Comparison of ENCODE assay signal across 8 cellular contexts in the genomic region with DNA sequence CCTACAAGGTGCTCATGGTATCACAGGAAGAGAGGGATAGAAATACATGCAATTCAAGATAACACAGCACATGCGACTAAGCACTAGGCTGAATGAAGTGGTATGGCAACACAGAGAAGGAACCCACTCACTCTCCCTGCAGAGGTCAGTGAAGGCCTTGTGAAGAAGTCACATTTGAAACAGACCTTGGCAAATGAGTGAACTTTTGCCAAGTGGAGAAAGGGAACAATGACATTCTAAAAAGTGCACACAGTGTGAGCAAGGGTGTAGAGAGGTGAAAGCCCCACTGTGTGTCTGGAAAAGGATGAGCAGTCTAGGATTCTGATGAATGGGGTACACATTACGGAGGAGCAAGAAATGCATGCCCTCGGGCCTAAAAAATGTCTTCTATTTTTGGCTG. TPM values are rescaled to one million over a fixed set of nuclear protein-coding genes. Genes with fewer than 3 reads are reported as not detected.
A peak's percentile ranks its signal among the peaks of the same experiment; 100 is the strongest.
DNase-seq lines count a peak whose midpoint lies in the region; ATAC-seq and TF ChIP-seq lines count a peak whose summit lies in the region.

No MANE protein-coding gene starts in this region.

- H3K4me3 Mint-ChIP-seq in T-helper 1 cell treated with Interleukin-12 subunit alpha and Interleukin-12 subunit beta and Interleukin-4 antibody, amounts not matched to agents 30 μg/mL and 1 μg/mL, for 36 hours: peak overlapping the region; percentile 80

- 59 to 63% methylated on average over 3 of the region's 3 CpGs for WGBS in GM23248 (ENCODE audit: low coverage in 1 of 2, low lambda C conversion rate in 2 of 2, missing lambda C conversion rate in 2 of 2), 2 experiments
- WGBS in smooth muscle cell (ENCODE audit: low lambda C conversion rate): 45% methylated on average over 3 of the region's 3 CpGs

- no peaks in the 10 kb centered on the region for H3K9me3 Mint-ChIP-seq in T-helper 1 cell treated with Interleukin-12 subunit alpha and Interleukin-12 subunit beta and Interleukin-4 antibody, amounts not matched to agents 30 μg/mL and 1 μg/mL, for 36 hours

- H3K9ac ChIP-seq in BLaER1 treated with 17β-estradiol and CSF1 and Interleukin-3, amounts not matched to agents 10 nM and 100 nM: peak overlapping the region in 6 of 11 experiments; percentile 79 to 90 (median 85); a peak in 12 of 22 replicates
- H3K9ac ChIP-seq in GM23248 (peak overlapping the region; percentile 69), smooth muscle cell (ENCODE audit: low read depth) (no peak overlapping the region)

- DNase-seq in GM23248 (peak; percentile 57), foreskin melanocyte (peak; percentile 81), smooth muscle cell (lab: John Stamatoyannopoulos, UW; ENCODE audit: unreplicated experiment) (no peak), islet precursor cell (no peak), NCI-H1105 (lab: John Stamatoyannopoulos, UW) (no peak)

- H3K9me2 ChIP-seq in GM23248 (ENCODE audit: insufficient read depth): no peaks in the 10 kb centered on the region

- H3K4me3 ChIP-seq in BLaER1 treated with 17β-estradiol and CSF1 and Interleukin-3, amounts not matched to agents 10 nM and 100 nM: no peak overlapping the region
- peak overlapping the region; percentile 63 for H3K4me3 ChIP-seq in GM23248
- no peak overlapping the region for H3K4me3 ChIP-seq in smooth muscle cell

- H3F3A ChIP-seq in GM23248 (ENCODE audit: insufficient read depth) (peaks cover 77% of the 10 kb centered on the region), smooth muscle cell (ENCODE audit: low read depth) (peaks cover 19% of the 10 kb centered on the region)

- H3K36me3 Mint-ChIP-seq in T-helper 1 cell treated with Interleukin-12 subunit alpha and Interleukin-12 subunit beta and Interleukin-4 antibody, amounts not matched to agents 30 μg/mL and 1 μg/mL, for 36 hours (ENCODE audit: low read depth): peaks cover 48% of the 10 kb centered on the region

- peaks cover 59% of the 10 kb centered on the region for H3K4me1 Mint-ChIP-seq in T-helper 1 cell treated with Interleukin-12 subunit alpha and Interleukin-12 subunit beta and Interleukin-4 antibody, amounts not matched to agents 30 μg/mL and 1 μg/mL, for 36 hours (ENCODE audit: low read depth)

- H3K79me2 ChIP-seq in GM23248 (ENCODE audit: insufficient read depth) (peaks cover 100% of the 10 kb centered on the region), smooth muscle cell (ENCODE audit: low read depth) (peaks cover 86% of the 10 kb centered on the region)

- no peaks in the 10 kb centered on the region for H3K9me3 ChIP-seq in BLaER1 treated with 17β-estradiol and CSF1 and Interleukin-3, amounts not matched to agents 10 nM and 100 nM (replicated peaks in 1 of 11)
- no peaks in the 10 kb centered on the region for H3K9me3 ChIP-seq in GM23248 (ENCODE audit: low read depth)
- H3K9me3 ChIP-seq in smooth muscle cell (replicated peaks; ENCODE audit: low read depth): no peaks in the 10 kb centered on the region

- H3K27me3 Mint-ChIP-seq in T-helper 1 cell treated with Interleukin-12 subunit alpha and Interleukin-12 subunit beta and Interleukin-4 antibody, amounts not matched to agents 30 μg/mL and 1 μg/mL, for 36 hours (ENCODE audit: low read depth): no peaks in the 10 kb centered on the region

- in situ Hi-C loops in GM23248 (cut with MboI): no loop called here

- ATAC-seq in GM19455 (IDR thresholded peaks at IDR 0.05; ENCODE audit: unreplicated experiment): no peak

- peak overlapping the region in 9 of 11 experiments; percentile 76 to 96 (median 95); a peak in 17 of 22 replicates for H3K27ac ChIP-seq in BLaER1 treated with 17β-estradiol and CSF1 and Interleukin-3, amounts not matched to agents 10 nM and 100 nM
- H3K27ac ChIP-seq in GM23248 (peak overlapping the region; percentile 79), smooth muscle cell (ENCODE audit: low read depth) (no peak overlapping the region)

- TF ChIP-seq CTCF in smooth muscle cell (IDR thresholded peaks at IDR 0.05; ENCODE audit: borderline replicate concordance, insufficient read depth, poor library complexity, severe bottlenecking): no peak

- H2AFZ ChIP-seq in GM23248 (no peak overlapping the region), smooth muscle cell (ENCODE audit: low read depth) (no peak overlapping the region)

- H4K20me1 ChIP-seq in BLaER1 treated with 17β-estradiol and CSF1 and Interleukin-3, amounts not matched to agents 10 nM and 100 nM: no peaks in the 10 kb centered on the region
- H4K20me1 ChIP-seq in GM23248 (ENCODE audit: insufficient read depth) (peaks cover 12% of the 10 kb centered on the region; the same call in 1 of the 2 replicates), smooth muscle cell (ENCODE audit: low read depth) (peaks cover 100% of the 10 kb centered on the region)

- peaks cover 35 to 62% (median 41%) of the 10 kb centered on the region in 10 experiments for H3K4me1 ChIP-seq in BLaER1 treated with 17β-estradiol and CSF1 and Interleukin-3, amounts not matched to agents 10 nM and 100 nM
- H3K4me1 ChIP-seq in GM23248 (ENCODE audit: insufficient read depth) (peaks cover 62% of the 10 kb centered on the region), smooth muscle cell (ENCODE audit: low read depth) (peaks cover 29% of the 10 kb centered on the region)

- H3K27ac Mint-ChIP-seq in T-helper 1 cell treated with Interleukin-12 subunit alpha and Interleukin-12 subunit beta and Interleukin-4 antibody, amounts not matched to agents 30 μg/mL and 1 μg/mL, for 36 hours: peak overlapping the region; percentile 94

- no peaks in the 10 kb centered on the region for H3K36me3 ChIP-seq in BLaER1 treated with 17β-estradiol and CSF1 and Interleukin-3, amounts not matched to agents 10 nM and 100 nM
- H3K36me3 ChIP-seq in GM23248 (ENCODE audit: low read depth): peaks cover 32% of the 10 kb centered on the region
- no peaks in the 10 kb centered on the region for H3K36me3 ChIP-seq in smooth muscle cell (ENCODE audit: low read depth)

- peak overlapping the region; percentile 76 to 90 (median 83) for H3K4me2 ChIP-seq in BLaER1 treated with 17β-estradiol and CSF1 and Interleukin-3, amounts not matched to agents 10 nM and 100 nM
- peak overlapping the region; percentile 73 for H3K4me2 ChIP-seq in GM23248 (ENCODE audit: unreplicated experiment)
- H3K4me2 ChIP-seq in smooth muscle cell: peak overlapping the region; percentile 75

- no peaks in the 10 kb centered on the region for H3K27me3 ChIP-seq in BLaER1 treated with 17β-estradiol and CSF1 and Interleukin-3, amounts not matched to agents 10 nM and 100 nM
- H3K27me3 ChIP-seq in GM23248 (replicated peaks; ENCODE audit: insufficient read depth) (no peaks in the 10 kb centered on the region), smooth muscle cell (ENCODE audit: low read depth) (no peaks in the 10 kb centered on the region)

RNA-seq across cellular contexts. Expression of a gene that starts 23.3 kb away (rescaled TPM):
- 22.5 and 43.0 TPM in 2 replicates for total RNA-seq in GM23248 (2014; rRNA removed; shearing (Covaris generic))
- polyA plus RNA-seq in GM23248 (2016; fragmentation: Nextera tagmentation; extraction: Ambion mirVana) (35.8 and 39.4 TPM in 2 replicates), smooth muscle cell (12.2 and 12.7 TPM in 2 replicates)
- total RNA-seq in smooth muscle cell: 16.1 and 27.6 TPM in 2 replicates

Comparison
In these comparisons a context has a peak if more than half of its experiments do, and no peak if none do; other contexts are left out.
1. DNase-seq: peak in GM23248 (single experiment) and foreskin melanocyte (single experiment); none in smooth muscle cell (single experiment), islet precursor cell (single experiment) and NCI-H1105 (single experiment).
2. Peak in every context shown above with its lines, with median percentiles within 50 percentile points of each other: H3K4me2 ChIP-seq.